Comparison of ENCODE assay signal across 10 cellular contexts in genomic region chr5:134511796-134512660, GRCh38. TPM values are rescaled to one million over a fixed set of nuclear protein-coding genes. Genes with fewer than 3 reads are reported as not detected.
DNase-seq lines count a peak whose midpoint lies in the region; ATAC-seq and TF ChIP-seq lines count a peak whose summit lies in the region.
"Had no signal": no experiment of that assay in that cellular context is flagged by ENCODE, and none has a peak within 500 bp of the region (broad histone marks: within the 10 kb centered on the region; RNA-seq: fewer than 3 reads in every experiment).

No MANE protein-coding gene starts in this region.

- peak overlapping the region; percentile 50; the same call in 1 of the 2 replicates for H2AFZ ChIP-seq in GM23248

- no peaks in the 10 kb centered on the region for H3K36me3 ChIP-seq in GM23248 (ENCODE audit: low read depth)
- H3K36me3 ChIP-seq: HAP-1 had no signal

- in situ Hi-C loops in GM23248 (cut with MboI): no loop called here

- H3K9me2 ChIP-seq in GM23248 (ENCODE audit: insufficient read depth): no peaks in the 10 kb centered on the region

- peak; percentile 38 for TF ChIP-seq CTCF in retinal pigment epithelial cell (conservative IDR thresholded peaks at IDR 0.05; ENCODE audit: low read depth, low read length)

- no peak overlapping the region for H3K27ac ChIP-seq in GM23248

- 44 to 51% methylated on average over 7 of the region's 7 CpGs for WGBS in GM23248 (ENCODE audit: low coverage in 1 of 2, low lambda C conversion rate in 2 of 2, missing lambda C conversion rate in 2 of 2), 2 experiments

- DNase-seq in GM23248 (peak; percentile 71), SK-N-DZ (ENCODE audit: low spot score) (peak; percentile 67), glomerular visceral epithelial cell (ENCODE audit: extremely low spot score) (peak; percentile 85), retinal pigment epithelial cell (ENCODE audit: low read depth) (no peak), putamen (ENCODE audit: low spot score) (no peak)
- DNase-seq in stimulated activated CD4-positive, alpha-beta T cell treated with anti-CD3 and anti-CD28 coated beads, Interleukin-12 subunit alpha, Interleukin-12 subunit beta, amount 100 ng/mL, for 4 hours: no peak
- DNase-seq: activated CD4-positive, alpha-beta T cell treated with anti-CD3 and anti-CD28 coated beads for 4 hours had no signal

- no peak overlapping the region for H3K4me2 ChIP-seq in GM23248 (ENCODE audit: unreplicated experiment)

- no peaks in the 10 kb centered on the region for H4K20me1 ChIP-seq in GM23248 (ENCODE audit: insufficient read depth)

- H3K4me1 ChIP-seq in GM23248 (ENCODE audit: insufficient read depth): peaks cover 26% of the 10 kb centered on the region
- H3K4me1 ChIP-seq: HAP-1 had no signal

- H3K9me3 ChIP-seq in GM23248 (ENCODE audit: low read depth): no peaks in the 10 kb centered on the region
- H3K9me3 ChIP-seq: HAP-1 had no signal

- H3F3A ChIP-seq in GM23248 (ENCODE audit: insufficient read depth): peaks cover 4% of the 10 kb centered on the region; the same call in 1 of the 2 replicates

- ATAC-seq in HG03025 (IDR thresholded peaks at IDR 0.05; ENCODE audit: low FRiP score, unreplicated experiment): no peak
- no peak for ATAC-seq in HG03045 (IDR thresholded peaks at IDR 0.05; ENCODE audit: unreplicated experiment)

- H3K9ac ChIP-seq in GM23248: no peak overlapping the region

- H3K79me2 ChIP-seq in GM23248 (ENCODE audit: insufficient read depth): no peaks in the 10 kb centered on the region

- H3K4me3 ChIP-seq in GM23248: no peak overlapping the region
- no peak overlapping the region for H3K4me3 ChIP-seq in retinal pigment epithelial cell (ENCODE audit: low read length)
- H3K4me3 ChIP-seq: HAP-1 had no signal

- no peaks in the 10 kb centered on the region for H3K27me3 ChIP-seq in GM23248 (replicated peaks; ENCODE audit: insufficient read depth)

RNA-seq across cellular contexts. Expression of gene JADE2, which starts 13.4 kb away (rescaled TPM):
- total RNA-seq in GM23248 (2014; rRNA removed; shearing (Covaris generic)): 18.0 and 20.9 TPM in 2 replicates
- polyA plus RNA-seq in GM23248 (2016; fragmentation: Nextera tagmentation; extraction: Ambion mirVana): 7.1 and 8.0 TPM in 2 replicates
- 1.7 and 3.2 TPM in 2 replicates for polyA plus RNA-seq in SK-N-DZ (2014; cell fraction: cytosol; rRNA removed)
- polyA plus RNA-seq in SK-N-DZ (2014; cell fraction: nucleus; rRNA removed): 1.6 and 3.0 TPM in 2 replicates

Comparison
In these comparisons a context has a peak if more than half of its experiments do, and no peak if none do; other contexts are left out.
1. DNase-seq: peak in GM23248 (single experiment), SK-N-DZ (single experiment) and glomerular visceral epithelial cell (single experiment); none in retinal pigment epithelial cell (single experiment), stimulated activated CD4-positive, alpha-beta T cell treated with anti-CD3 and anti-CD28 coated beads, Interleukin-12 subunit alpha, Interleukin-12 subunit beta, amount 100 ng/mL, for 4 hours (single experiment) and putamen (single experiment).